In the genomic region with DNA sequence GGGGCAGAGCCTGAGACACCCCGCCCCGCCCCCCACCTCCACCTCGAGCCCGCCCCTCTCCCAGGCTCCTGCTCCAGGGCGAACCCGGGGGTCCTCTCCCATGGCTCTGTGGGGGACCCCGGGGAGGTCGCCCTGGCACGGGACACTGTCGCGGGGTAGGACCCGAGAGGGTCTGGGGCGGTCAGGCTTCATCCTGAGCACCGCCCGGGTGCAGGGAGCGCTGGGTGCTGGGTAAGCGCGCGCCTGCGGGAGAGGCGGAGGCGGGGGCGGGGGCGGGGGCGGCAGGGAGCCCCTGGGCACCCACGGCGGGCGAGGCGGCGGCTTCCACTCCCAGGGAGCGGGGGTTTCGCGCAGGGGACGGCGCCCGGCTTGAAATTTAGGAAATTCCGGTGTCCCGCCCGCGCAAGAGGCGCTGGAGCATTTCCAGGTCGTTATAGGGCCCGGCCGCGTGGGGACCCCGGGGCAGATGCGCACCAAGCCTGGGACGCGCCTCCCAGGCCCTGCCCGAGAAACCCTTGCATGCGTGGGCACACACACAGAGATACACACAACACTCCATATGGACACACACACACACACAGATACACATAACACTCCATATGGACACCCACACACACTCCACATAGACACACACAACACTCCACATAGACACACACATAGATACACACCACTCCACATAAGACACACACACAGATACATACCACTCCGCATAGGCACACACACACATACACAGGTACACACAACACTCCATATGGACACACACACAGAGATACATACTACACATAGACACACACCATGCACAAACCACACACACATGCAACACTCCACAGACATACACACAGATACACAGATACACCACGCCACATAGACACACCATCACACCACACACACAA, we compare ENCODE assay signal across 9 cellular contexts. TPM values are rescaled to one million over a fixed set of nuclear protein-coding genes. Genes with fewer than 3 reads are reported as not detected.
DNase-seq lines count a peak whose midpoint lies in the region; ATAC-seq and TF ChIP-seq lines count a peak whose summit lies in the region.
"Had no signal": no experiment of that assay in that cellular context is flagged by ENCODE, and none has a peak within 500 bp of the region (broad histone marks: within the 10 kb centered on the region; RNA-seq: fewer than 3 reads in every experiment).

No MANE protein-coding gene starts in this region.

- no peak overlapping the region for H3K4me3 Mint-ChIP-seq in type B pancreatic cell
- no peak overlapping the region for H3K4me3 Mint-ChIP-seq in glutamatergic neuron (ENCODE audit: unreplicated experiment)

- no peak overlapping the region for H3K27ac ChIP-seq in PC-3 (ENCODE audit: low read length)
- H3K27ac ChIP-seq in thoracic aorta: no peak overlapping the region

- peaks cover 42% of the 10 kb centered on the region for H3K27me3 Mint-ChIP-seq in type B pancreatic cell
- peaks cover 8% of the 10 kb centered on the region for H3K27me3 Mint-ChIP-seq in glutamatergic neuron (ENCODE audit: unreplicated experiment)

- H3K36me3 Mint-ChIP-seq in type B pancreatic cell: no peaks in the 10 kb centered on the region
- peaks cover 37% of the 10 kb centered on the region for H3K36me3 Mint-ChIP-seq in glutamatergic neuron (ENCODE audit: unreplicated experiment)

- H3K9me3 ChIP-seq in PC-3 (ENCODE audit: low read length): no peaks in the 10 kb centered on the region
- peaks cover 18% of the 10 kb centered on the region for H3K9me3 ChIP-seq in thoracic aorta

- peaks cover 23% of the 10 kb centered on the region for H3K9me3 Mint-ChIP-seq in type B pancreatic cell
- peaks cover 10% of the 10 kb centered on the region for H3K9me3 Mint-ChIP-seq in glutamatergic neuron (ENCODE audit: unreplicated experiment)

- BruUV-seq in PC-3 (replicated peaks; lab: Mats Ljungman, UMichigan): no TSS peak

- H3K4me1 Mint-ChIP-seq in type B pancreatic cell (ENCODE audit: unreplicated experiment): no peaks in the 10 kb centered on the region
- peaks cover 4% of the 10 kb centered on the region for H3K4me1 Mint-ChIP-seq in glutamatergic neuron (ENCODE audit: low read depth, unreplicated experiment)

- in situ Hi-C loops in astrocyte of the cerebellum (cut with HindIII; ENCODE audit: low sequenced_read_pairs): no loop called here

- DNase-seq in PC-3 (peak; percentile 19), astrocyte of the cerebellum (ENCODE audit: low read depth) (no peak), mesenteric fat pad (ENCODE audit: low spot score) (peak; percentile 89), thoracic aorta (ENCODE audit: low spot score) (no peak), type B pancreatic cell (ENCODE audit: extremely low spot score, unreplicated experiment) (no peak), glutamatergic neuron (no peak)

- no peaks in the 10 kb centered on the region for H3K9me2 ChIP-seq in PC-3 (replicated peaks; ENCODE audit: low read length)

- CTCF ChIA-PET in PC-3 (lab: Charles Lee): no interaction called here

- H3K27ac Mint-ChIP-seq in type B pancreatic cell (no peak overlapping the region), glutamatergic neuron (ENCODE audit: unreplicated experiment) (no peak overlapping the region)

- no peaks in the 10 kb centered on the region for H3F3A ChIP-seq in PC-3 (ENCODE audit: low read length, unreplicated experiment)

- H3K36me3 ChIP-seq in PC-3 (ENCODE audit: low read depth, low read length) (no peaks in the 10 kb centered on the region), thoracic aorta (no peaks in the 10 kb centered on the region)

- H3K27me3 ChIP-seq in PC-3 (ENCODE audit: low read length) (no peaks in the 10 kb centered on the region), thoracic aorta (replicated peaks; ENCODE audit: insufficient read depth) (no peaks in the 10 kb centered on the region)

- H3K9ac ChIP-seq in PC-3 (ENCODE audit: low read length): 0 out of 2 replicates have a peak overlapping the region, but pooled peaks have one; percentile 27

- H3K4me2 ChIP-seq in PC-3 (ENCODE audit: low read length): peak overlapping the region; percentile 80

- POLR2A ChIA-PET in PC-3 (lab: Charles Lee; ENCODE audit: unreplicated experiment): no interaction called here

- peak overlapping the region; percentile 60 for H3K4me3 ChIP-seq in PC-3 (ENCODE audit: low read length)
- peak overlapping the region; percentile 26 for H3K4me3 ChIP-seq in astrocyte of the cerebellum (ENCODE audit: low read depth, low read length)
- H3K4me3 ChIP-seq in thoracic aorta: peak overlapping the region; percentile 69

- peak; percentile 35 for ATAC-seq in GM18498 (IDR thresholded peaks at IDR 0.05; ENCODE audit: unreplicated experiment)
- ATAC-seq in PC-3: peak; percentile 81
- ATAC-seq in thoracic aorta (ENCODE audit: insufficient number of reproducible peaks, low FRiP score, low read depth): no peak
- ATAC-seq in HG03139 (IDR thresholded peaks at IDR 0.05; ENCODE audit: unreplicated experiment): no peak

- H3K4me1 ChIP-seq in PC-3 (ENCODE audit: insufficient read depth, low read length): no peaks in the 10 kb centered on the region
- peaks cover 0 to 5% of the 10 kb centered on the region in 2 donors for H3K4me1 ChIP-seq in thoracic aorta (ENCODE audit: control insufficient read depth in 1 of 2, low read depth in 2 of 2)

- H3K79me2 ChIP-seq in PC-3 (ENCODE audit: low read length): no peaks in the 10 kb centered on the region

- no peaks in the 10 kb centered on the region for H4K20me1 ChIP-seq in PC-3 (ENCODE audit: low read length)

- peak overlapping the region; percentile 73 for H2AFZ ChIP-seq in PC-3 (ENCODE audit: low read length)

- TF ChIP-seq CTCF in PC-3 (conservative IDR thresholded peaks at IDR 0.05; ENCODE audit: low read depth, low read length) (no peak), astrocyte of the cerebellum (IDR thresholded peaks at IDR 0.05; ENCODE audit: low read depth, low read length, missing control alignments) (no peak), thoracic aorta (IDR thresholded peaks at IDR 0.05) (no peak), type B pancreatic cell (conservative IDR thresholded peaks at IDR 0.05) (no peak), glutamatergic neuron (IDR thresholded peaks at IDR 0.05; ENCODE audit: partially characterized antibody, unreplicated experiment) (no peak)

- intact Hi-C loops in PC-3 (cut with micrococcal nuclease): no loop called here

RNA-seq across cellular contexts. Expression of a gene that starts 48.7 kb away (rescaled TPM):
- total RNA-seq in PC-3 (2014; rRNA removed) (54.2 and 66.6 TPM in 2 replicates), mesenteric fat pad (21.7 TPM), thoracic aorta (1 to 10 TPM; 4.7 to 6.1 TPM), type B pancreatic cell (ENCODE audit: low replicate concordance) (10.6 and 28.2 TPM in 2 replicates), glutamatergic neuron (ENCODE audit: unreplicated experiment) (53.3 TPM)

RNA-seq across cellular contexts. Expression of a gene that starts 52.6 kb away (rescaled TPM):
- total RNA-seq in PC-3 (2014; rRNA removed) (2.4 and 3.0 TPM in 2 replicates), mesenteric fat pad (32.4 TPM), thoracic aorta (10 to 100 TPM in 1 of 2 donors, 1 to 10 TPM in 1; 4.5 to 28.4 TPM), type B pancreatic cell (ENCODE audit: low replicate concordance) (2.1 and 5.5 TPM in 2 replicates), glutamatergic neuron (ENCODE audit: unreplicated experiment) (72.7 TPM)
- total RNA-seq: lung microvascular endothelial cell had no signal

Comparison
In these comparisons a context has a peak if more than half of its experiments do, and no peak if none do; other contexts are left out.
1. ATAC-seq: peak in GM18498 (single experiment) and PC-3 (single experiment); none in thoracic aorta (single experiment) and HG03139 (single experiment).
2. DNase-seq: peak in PC-3 (single experiment) and mesenteric fat pad (single experiment); none in astrocyte of the cerebellum (single experiment), thoracic aorta (single experiment), type B pancreatic cell (single experiment) and glutamatergic neuron (single experiment).
3. Peak in every context shown above with its lines, with median percentiles within 50 percentile points of each other: H3K4me3 ChIP-seq.